Comparison of ENCODE assay signal across 7 cellular contexts in genomic region chr9:108761530-108762347, GRCh38.
A peak's percentile ranks its signal among the peaks of the same experiment; 100 is the strongest.
DNase-seq lines count a peak whose midpoint lies in the region; ATAC-seq and TF ChIP-seq lines count a peak whose summit lies in the region.

No MANE protein-coding gene starts in this region.

- no peaks in the 10 kb centered on the region for H3K79me2 ChIP-seq in trophoblast cell (ENCODE audit: control insufficient read depth, insufficient read depth, low read length, poor library complexity)

- H4K8ac ChIP-seq in trophoblast cell (ENCODE audit: low read depth, low read length), result no peak overlapping the region

- no peak overlapping the region for H3K23ac ChIP-seq in trophoblast cell (ENCODE audit: low read length)

- H3K18ac ChIP-seq in trophoblast cell (ENCODE audit: low read length), result no peak overlapping the region

- ATAC-seq in GM19328 (IDR thresholded peaks at IDR 0.05; ENCODE audit: unreplicated experiment), result no peak

- H3K27ac ChIP-seq in trophoblast cell (ENCODE audit: low read depth, low read length), result no peak overlapping the region

- H3K27me3 ChIP-seq in trophoblast cell (ENCODE audit: insufficient read depth, low read length), result no peaks in the 10 kb centered on the region

- DNase-seq in GM04504 (ENCODE audit: low read depth) (peak; percentile 43), HFF-Myc (ENCODE audit: extremely low read depth, low read depth) (peak; percentile 51), NCI-H2227 (lab: John Stamatoyannopoulos, UW; ENCODE audit: unreplicated experiment) (peak; percentile 30), globus pallidus (ENCODE audit: low spot score) (peak; percentile 71), trophoblast cell (peak; percentile 44 to 78)
- peak; percentile 61 for DNase-seq in activated CD8-positive, alpha-beta memory T cell treated with anti-CD3 and anti-CD28 coated beads for 24 hours

- H3K14ac ChIP-seq in trophoblast cell (ENCODE audit: low read length), result no peak overlapping the region

- no peak overlapping the region for H2AK5ac ChIP-seq in trophoblast cell (ENCODE audit: low read length)

- no peak overlapping the region for H2AFZ ChIP-seq in trophoblast cell (ENCODE audit: insufficient read depth, low read length, poor library complexity)

- no peak overlapping the region for H2BK120ac ChIP-seq in trophoblast cell (ENCODE audit: insufficient read depth, low read length, poor library complexity)

- no peak overlapping the region for H3K4me3 ChIP-seq in HFF-Myc (replicated peaks; ENCODE audit: low read depth, low read length)
- no peak overlapping the region for H3K4me3 ChIP-seq in trophoblast cell (ENCODE audit: low read depth, low read length)

- H2BK12ac ChIP-seq in trophoblast cell (ENCODE audit: low read length), result no peak overlapping the region

- H3K36me3 ChIP-seq in trophoblast cell (ENCODE audit: control insufficient read depth in 1 of 2, insufficient read depth in 2 of 2, low read length in 2 of 2), result no peaks in the 10 kb centered on the region

- no peak overlapping the region for H2BK5ac ChIP-seq in trophoblast cell (ENCODE audit: low read depth, low read length, poor library complexity)

- no peak overlapping the region for H4K12ac ChIP-seq in trophoblast cell (ENCODE audit: low read depth, low read length)

- TF ChIP-seq CTCF in HFF-Myc (IDR thresholded peaks at IDR 0.05; ENCODE audit: low read depth, low read length, missing control alignments), result peak; percentile 84

- no peaks in the 10 kb centered on the region for H3K4me1 ChIP-seq in trophoblast cell (ENCODE audit: control insufficient read depth in 1 of 2, insufficient read depth in 2 of 2, low read length in 2 of 2)

- no peak overlapping the region for H3K4me2 ChIP-seq in trophoblast cell (ENCODE audit: low read length)

- no peak overlapping the region for H3K9ac ChIP-seq in trophoblast cell (ENCODE audit: low read length)

- H3K4ac ChIP-seq in trophoblast cell (ENCODE audit: low read depth, low read length), result no peak overlapping the region

- WGBS in trophoblast cell (ENCODE audit: extremely low coverage, insufficient coverage, insufficient read length), result no CpG with 5 or more reads among the region's 11 CpGs

- no peaks in the 10 kb centered on the region for H3K9me3 ChIP-seq in trophoblast cell (ENCODE audit: insufficient read depth, low read depth, low read length)

- no peaks in the 10 kb centered on the region for H3K79me1 ChIP-seq in trophoblast cell (ENCODE audit: low read length)

- no peak overlapping the region for H4K91ac ChIP-seq in trophoblast cell (ENCODE audit: low read depth, low read length)
